Comparison of ENCODE assay signal across 1 cellular context in genomic region chr7:158829342-158830210, GRCh38.
TF ChIP-seq lines count a peak whose summit lies in the region.

ESYT2 (minus strand) TSS chr7:158829509; CDS start chr7:158829418, 91 bp downstream.

TF ChIP-seq in K562, 482 proteins besides CTCF, POLR2A, EP300 and RAD21 (continued from another document and continues in another):
- TF ChIP-seq, protein P1, sequence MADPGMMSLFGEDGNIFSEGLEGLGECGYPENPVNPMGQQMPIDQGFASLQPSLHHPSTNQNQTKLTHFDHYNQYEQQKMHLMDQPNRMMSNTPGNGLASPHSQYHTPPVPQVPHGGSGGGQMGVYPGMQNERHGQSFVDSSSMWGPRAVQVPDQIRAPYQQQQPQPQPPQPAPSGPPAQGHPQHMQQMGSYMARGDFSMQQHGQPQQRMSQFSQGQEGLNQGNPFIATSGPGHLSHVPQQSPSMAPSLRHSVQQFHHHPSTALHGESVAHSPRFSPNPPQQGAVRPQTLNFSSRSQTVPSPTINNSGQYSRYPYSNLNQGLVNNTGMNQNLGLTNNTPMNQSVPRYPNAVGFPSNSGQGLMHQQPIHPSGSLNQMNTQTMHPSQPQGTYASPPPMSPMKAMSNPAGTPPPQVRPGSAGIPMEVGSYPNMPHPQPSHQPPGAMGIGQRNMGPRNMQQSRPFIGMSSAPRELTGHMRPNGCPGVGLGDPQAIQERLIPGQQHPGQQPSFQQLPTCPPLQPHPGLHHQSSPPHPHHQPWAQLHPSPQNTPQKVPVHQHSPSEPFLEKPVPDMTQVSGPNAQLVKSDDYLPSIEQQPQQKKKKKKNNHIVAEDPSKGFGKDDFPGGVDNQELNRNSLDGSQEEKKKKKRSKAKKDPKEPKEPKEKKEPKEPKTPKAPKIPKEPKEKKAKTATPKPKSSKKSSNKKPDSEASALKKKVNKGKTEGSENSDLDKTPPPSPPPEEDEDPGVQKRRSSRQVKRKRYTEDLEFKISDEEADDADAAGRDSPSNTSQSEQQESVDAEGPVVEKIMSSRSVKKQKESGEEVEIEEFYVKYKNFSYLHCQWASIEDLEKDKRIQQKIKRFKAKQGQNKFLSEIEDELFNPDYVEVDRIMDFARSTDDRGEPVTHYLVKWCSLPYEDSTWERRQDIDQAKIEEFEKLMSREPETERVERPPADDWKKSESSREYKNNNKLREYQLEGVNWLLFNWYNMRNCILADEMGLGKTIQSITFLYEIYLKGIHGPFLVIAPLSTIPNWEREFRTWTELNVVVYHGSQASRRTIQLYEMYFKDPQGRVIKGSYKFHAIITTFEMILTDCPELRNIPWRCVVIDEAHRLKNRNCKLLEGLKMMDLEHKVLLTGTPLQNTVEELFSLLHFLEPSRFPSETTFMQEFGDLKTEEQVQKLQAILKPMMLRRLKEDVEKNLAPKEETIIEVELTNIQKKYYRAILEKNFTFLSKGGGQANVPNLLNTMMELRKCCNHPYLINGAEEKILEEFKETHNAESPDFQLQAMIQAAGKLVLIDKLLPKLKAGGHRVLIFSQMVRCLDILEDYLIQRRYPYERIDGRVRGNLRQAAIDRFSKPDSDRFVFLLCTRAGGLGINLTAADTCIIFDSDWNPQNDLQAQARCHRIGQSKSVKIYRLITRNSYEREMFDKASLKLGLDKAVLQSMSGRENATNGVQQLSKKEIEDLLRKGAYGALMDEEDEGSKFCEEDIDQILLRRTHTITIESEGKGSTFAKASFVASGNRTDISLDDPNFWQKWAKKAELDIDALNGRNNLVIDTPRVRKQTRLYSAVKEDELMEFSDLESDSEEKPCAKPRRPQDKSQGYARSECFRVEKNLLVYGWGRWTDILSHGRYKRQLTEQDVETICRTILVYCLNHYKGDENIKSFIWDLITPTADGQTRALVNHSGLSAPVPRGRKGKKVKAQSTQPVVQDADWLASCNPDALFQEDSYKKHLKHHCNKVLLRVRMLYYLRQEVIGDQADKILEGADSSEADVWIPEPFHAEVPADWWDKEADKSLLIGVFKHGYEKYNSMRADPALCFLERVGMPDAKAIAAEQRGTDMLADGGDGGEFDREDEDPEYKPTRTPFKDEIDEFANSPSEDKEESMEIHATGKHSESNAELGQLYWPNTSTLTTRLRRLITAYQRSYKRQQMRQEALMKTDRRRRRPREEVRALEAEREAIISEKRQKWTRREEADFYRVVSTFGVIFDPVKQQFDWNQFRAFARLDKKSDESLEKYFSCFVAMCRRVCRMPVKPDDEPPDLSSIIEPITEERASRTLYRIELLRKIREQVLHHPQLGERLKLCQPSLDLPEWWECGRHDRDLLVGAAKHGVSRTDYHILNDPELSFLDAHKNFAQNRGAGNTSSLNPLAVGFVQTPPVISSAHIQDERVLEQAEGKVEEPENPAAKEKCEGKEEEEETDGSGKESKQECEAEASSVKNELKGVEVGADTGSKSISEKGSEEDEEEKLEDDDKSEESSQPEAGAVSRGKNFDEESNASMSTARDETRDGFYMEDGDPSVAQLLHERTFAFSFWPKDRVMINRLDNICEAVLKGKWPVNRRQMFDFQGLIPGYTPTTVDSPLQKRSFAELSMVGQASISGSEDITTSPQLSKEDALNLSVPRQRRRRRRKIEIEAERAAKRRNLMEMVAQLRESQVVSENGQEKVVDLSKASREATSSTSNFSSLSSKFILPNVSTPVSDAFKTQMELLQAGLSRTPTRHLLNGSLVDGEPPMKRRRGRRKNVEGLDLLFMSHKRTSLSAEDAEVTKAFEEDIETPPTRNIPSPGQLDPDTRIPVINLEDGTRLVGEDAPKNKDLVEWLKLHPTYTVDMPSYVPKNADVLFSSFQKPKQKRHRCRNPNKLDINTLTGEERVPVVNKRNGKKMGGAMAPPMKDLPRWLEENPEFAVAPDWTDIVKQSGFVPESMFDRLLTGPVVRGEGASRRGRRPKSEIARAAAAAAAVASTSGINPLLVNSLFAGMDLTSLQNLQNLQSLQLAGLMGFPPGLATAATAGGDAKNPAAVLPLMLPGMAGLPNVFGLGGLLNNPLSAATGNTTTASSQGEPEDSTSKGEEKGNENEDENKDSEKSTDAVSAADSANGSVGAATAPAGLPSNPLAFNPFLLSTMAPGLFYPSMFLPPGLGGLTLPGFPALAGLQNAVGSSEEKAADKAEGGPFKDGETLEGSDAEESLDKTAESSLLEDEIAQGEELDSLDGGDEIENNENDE (IDR thresholded peaks at IDR 0.05; ENCODE audit: low read depth, low read length), result no peak
- peak; percentile 83 to 90; a peak in 3 of 4 replicates for TF ChIP-seq TEAD1 (CRISPR knock-in tag; IDR thresholded peaks at IDR 0.05)
- TF ChIP-seq SETDB1 (IDR thresholded peaks at IDR 0.05; ENCODE audit: low read length), result peak; percentile 17
- TF ChIP-seq ZNF224 (CRISPR knock-in tag; IDR thresholded peaks at IDR 0.05), result 0 out of 2 replicates have a peak, but pooled peaks have one; percentile 14
- no peak for TF ChIP-seq ZNF143 (CRISPR knock-in tag; IDR thresholded peaks at IDR 0.05)
- TF ChIP-seq GABPB2 (CRISPR knock-in tag; conservative IDR thresholded peaks at IDR 0.05), result no peak; the same call in 1 of the 2 replicates
- TF ChIP-seq, protein P2, sequence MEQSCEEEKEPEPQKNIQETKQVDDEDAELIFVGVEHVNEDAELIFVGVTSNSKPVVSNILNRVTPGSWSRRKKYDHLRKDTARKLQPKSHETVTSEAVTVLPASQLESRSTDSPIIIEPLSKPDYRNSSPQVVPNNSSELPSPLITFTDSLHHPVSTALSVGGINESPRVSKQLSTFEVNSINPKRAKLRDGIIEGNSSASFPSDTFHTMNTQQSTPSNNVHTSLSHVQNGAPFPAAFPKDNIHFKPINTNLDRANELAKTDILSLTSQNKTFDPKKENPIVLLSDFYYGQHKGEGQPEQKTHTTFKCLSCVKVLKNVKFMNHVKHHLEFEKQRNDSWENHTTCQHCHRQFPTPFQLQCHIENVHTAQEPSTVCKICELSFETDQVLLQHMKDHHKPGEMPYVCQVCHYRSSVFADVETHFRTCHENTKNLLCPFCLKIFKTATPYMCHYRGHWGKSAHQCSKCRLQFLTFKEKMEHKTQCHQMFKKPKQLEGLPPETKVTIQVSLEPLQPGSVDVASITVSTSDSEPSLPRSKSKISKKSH (CRISPR knock-in tag; IDR thresholded peaks at IDR 0.05), result 0 out of 2 replicates have a peak, but pooled peaks have one; percentile 74
- no peak for TF ChIP-seq NFYB (IDR thresholded peaks at IDR 0.05; ENCODE audit: extremely low read depth, insufficient read length)
- no peak for TF ChIP-seq HMG20A (CRISPR knock-in tag; conservative IDR thresholded peaks at IDR 0.05)
- no peak for TF ChIP-seq BACH1 (tag; IDR thresholded peaks at IDR 0.05)
- TF ChIP-seq, protein P3, sequence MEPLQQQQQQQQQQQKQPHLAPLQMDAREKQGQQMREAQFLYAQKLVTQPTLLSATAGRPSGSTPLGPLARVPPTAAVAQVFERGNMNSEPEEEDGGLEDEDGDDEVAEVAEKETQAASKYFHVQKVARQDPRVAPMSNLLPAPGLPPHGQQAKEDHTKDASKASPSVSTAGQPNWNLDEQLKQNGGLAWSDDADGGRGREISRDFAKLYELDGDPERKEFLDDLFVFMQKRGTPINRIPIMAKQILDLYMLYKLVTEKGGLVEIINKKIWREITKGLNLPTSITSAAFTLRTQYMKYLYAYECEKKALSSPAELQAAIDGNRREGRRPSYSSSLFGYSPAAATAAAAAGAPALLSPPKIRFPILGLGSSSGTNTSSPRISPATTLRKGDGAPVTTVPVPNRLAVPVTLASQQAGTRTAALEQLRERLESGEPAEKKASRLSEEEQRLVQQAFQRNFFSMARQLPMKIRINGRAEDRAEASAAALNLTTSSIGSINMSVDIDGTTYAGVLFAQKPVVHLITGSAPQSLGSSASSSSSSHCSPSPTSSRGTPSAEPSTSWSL (CRISPR knock-in tag; IDR thresholded peaks at IDR 0.05; ENCODE audit: borderline replicate concordance), result peak; percentile 82; the same call in 1 of the 2 replicates
- peak; percentile 4 for TF ChIP-seq ZFP36 (IDR thresholded peaks at IDR 0.05; ENCODE audit: low read depth, low read length, partially characterized antibody)
- no peak for TF ChIP-seq NELFE (IDR thresholded peaks at IDR 0.05; ENCODE audit: insufficient read depth, insufficient read length)
- peak; percentile 92 for TF ChIP-seq E2F3 (CRISPR knock-in tag; IDR thresholded peaks at IDR 0.05)
- TF ChIP-seq NCOA1 (IDR thresholded peaks at IDR 0.05; ENCODE audit: low read depth), result peak; percentile 91
- peak; percentile 84; the same call in 1 of the 2 replicates for TF ChIP-seq CHCHD3 (CRISPR knock-in tag; IDR thresholded peaks at IDR 0.05)
- no peak for TF ChIP-seq HOXB6 (CRISPR knock-in tag; IDR thresholded peaks at IDR 0.05; ENCODE audit: borderline replicate concordance)
- peak in 1 of 2 experiments; percentile 33; a peak in 2 of 4 replicates for TF ChIP-seq FOXK2 (conservative IDR thresholded peaks at IDR 0.05 in 1 of 2, IDR thresholded peaks at IDR 0.05 in 1 of 2; ENCODE audit: low read depth in 2 of 2)
- no peak for TF ChIP-seq GTF3C2 (IDR thresholded peaks at IDR 0.05; ENCODE audit: borderline replicate concordance, extremely low read depth, insufficient read length)
- 0 out of 2 replicates have a peak, but pooled peaks have one; percentile 32 for TF ChIP-seq HSF4 (CRISPR knock-in tag; IDR thresholded peaks at IDR 0.05; ENCODE audit: borderline replicate concordance)
- TF ChIP-seq ETV5 (CRISPR knock-in tag; IDR thresholded peaks at IDR 0.05; ENCODE audit: low read depth), result peak; percentile 81
- TF ChIP-seq ZNF146 (CRISPR knock-in tag; IDR thresholded peaks at IDR 0.05; ENCODE audit: unreplicated experiment), result no peak
- peak; percentile 96 for TF ChIP-seq JUN (IDR thresholded peaks at IDR 0.05; ENCODE audit: borderline replicate concordance, low read depth, low read length)
- TF ChIP-seq JUN (CRISPR knock-in tag; IDR thresholded peaks at IDR 0.05; ENCODE audit: borderline replicate concordance), result peak; percentile 87
- no peak for TF ChIP-seq RBM17 (IDR thresholded peaks at IDR 0.05; ENCODE audit: borderline replicate concordance, low read depth, low read length)
- TF ChIP-seq ZNF830 (CRISPR knock-in tag; IDR thresholded peaks at IDR 0.05), result peak; percentile 96
- TF ChIP-seq DACH1 (IDR thresholded peaks at IDR 0.05; ENCODE audit: partially characterized antibody), result peak; percentile 44
- TF ChIP-seq FOXK1 (CRISPR knock-in tag; IDR thresholded peaks at IDR 0.05; ENCODE audit: borderline replicate concordance), result no peak
- TF ChIP-seq, protein P4, sequence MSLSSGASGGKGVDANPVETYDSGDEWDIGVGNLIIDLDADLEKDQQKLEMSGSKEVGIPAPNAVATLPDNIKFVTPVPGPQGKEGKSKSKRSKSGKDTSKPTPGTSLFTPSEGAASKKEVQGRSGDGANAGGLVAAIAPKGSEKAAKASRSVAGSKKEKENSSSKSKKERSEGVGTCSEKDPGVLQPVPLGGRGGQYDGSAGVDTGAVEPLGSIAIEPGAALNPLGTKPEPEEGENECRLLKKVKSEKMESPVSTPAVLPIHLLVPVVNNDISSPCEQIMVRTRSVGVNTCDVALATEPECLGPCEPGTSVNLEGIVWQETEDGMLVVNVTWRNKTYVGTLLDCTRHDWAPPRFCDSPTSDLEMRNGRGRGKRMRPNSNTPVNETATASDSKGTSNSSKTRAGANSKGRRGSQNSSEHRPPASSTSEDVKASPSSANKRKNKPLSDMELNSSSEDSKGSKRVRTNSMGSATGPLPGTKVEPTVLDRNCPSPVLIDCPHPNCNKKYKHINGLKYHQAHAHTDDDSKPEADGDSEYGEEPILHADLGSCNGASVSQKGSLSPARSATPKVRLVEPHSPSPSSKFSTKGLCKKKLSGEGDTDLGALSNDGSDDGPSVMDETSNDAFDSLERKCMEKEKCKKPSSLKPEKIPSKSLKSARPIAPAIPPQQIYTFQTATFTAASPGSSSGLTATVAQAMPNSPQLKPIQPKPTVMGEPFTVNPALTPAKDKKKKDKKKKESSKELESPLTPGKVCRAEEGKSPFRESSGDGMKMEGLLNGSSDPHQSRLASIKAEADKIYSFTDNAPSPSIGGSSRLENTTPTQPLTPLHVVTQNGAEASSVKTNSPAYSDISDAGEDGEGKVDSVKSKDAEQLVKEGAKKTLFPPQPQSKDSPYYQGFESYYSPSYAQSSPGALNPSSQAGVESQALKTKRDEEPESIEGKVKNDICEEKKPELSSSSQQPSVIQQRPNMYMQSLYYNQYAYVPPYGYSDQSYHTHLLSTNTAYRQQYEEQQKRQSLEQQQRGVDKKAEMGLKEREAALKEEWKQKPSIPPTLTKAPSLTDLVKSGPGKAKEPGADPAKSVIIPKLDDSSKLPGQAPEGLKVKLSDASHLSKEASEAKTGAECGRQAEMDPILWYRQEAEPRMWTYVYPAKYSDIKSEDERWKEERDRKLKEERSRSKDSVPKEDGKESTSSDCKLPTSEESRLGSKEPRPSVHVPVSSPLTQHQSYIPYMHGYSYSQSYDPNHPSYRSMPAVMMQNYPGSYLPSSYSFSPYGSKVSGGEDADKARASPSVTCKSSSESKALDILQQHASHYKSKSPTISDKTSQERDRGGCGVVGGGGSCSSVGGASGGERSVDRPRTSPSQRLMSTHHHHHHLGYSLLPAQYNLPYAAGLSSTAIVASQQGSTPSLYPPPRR (CRISPR knock-in tag; IDR thresholded peaks at IDR 0.05; ENCODE audit: borderline replicate concordance), result peak; percentile 97
- TF ChIP-seq ATF7 (IDR thresholded peaks at IDR 0.05), result peak; percentile 100
- no peak for TF ChIP-seq ZNF707 (CRISPR knock-in tag; conservative IDR thresholded peaks at IDR 0.05)
- no peak for TF ChIP-seq PHTF2 (CRISPR knock-in tag; IDR thresholded peaks at IDR 0.05)
- no peak for TF ChIP-seq HNRNPK (IDR thresholded peaks at IDR 0.05; ENCODE audit: low read depth, low read length, poor library complexity, severe bottlenecking)
